ENCODE assay signal across 25 cellular contexts in the genomic region with DNA sequence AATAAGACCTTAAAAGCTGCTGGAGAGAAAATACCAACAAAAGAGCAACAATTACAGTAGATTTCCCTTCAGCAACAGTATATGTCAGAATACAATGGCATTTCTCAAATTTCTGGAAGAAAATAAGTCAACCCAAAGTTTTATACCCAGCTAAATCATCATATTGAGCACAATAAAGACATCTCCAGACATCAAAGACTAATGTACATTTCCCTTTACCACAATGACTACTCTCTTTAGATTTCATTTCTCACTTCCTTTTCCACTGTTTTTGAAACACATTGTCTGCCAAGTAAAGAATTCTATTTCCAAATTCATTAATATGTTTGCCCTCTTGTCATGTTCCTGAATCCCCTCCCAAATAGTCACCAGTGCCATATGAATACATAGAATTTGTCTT.
"Had no signal": no experiment of that assay in that cellular context is flagged by ENCODE, and none has a peak within 500 bp of the region (broad histone marks: within the 10 kb centered on the region; RNA-seq: fewer than 3 reads in every experiment).

No MANE protein-coding gene starts in this region.

- H3K27ac ChIP-seq: colonic mucosa, epithelial cell of prostate, esophagus squamous epithelium, gastrocnemius medialis, heart right ventricle, left lung, lower lobe of right lung had no signal

- H3K4me1 ChIP-seq: colonic mucosa, esophagus squamous epithelium, gastrocnemius medialis, heart right ventricle, left lung, lower lobe of right lung had no signal

- ATAC-seq: effector memory CD8-positive, alpha-beta T cell; esophagus mucosa; gastrocnemius medialis; heart right ventricle; left cardiac atrium; left lung; left ventricle myocardium superior; lower lobe of right lung; naive thymus-derived CD4-positive, alpha-beta T cell had no signal

- H3K27me3 ChIP-seq: colonic mucosa, esophagus squamous epithelium, gastrocnemius medialis, heart right ventricle, left lung had no signal

- DNase-seq: colonic mucosa; cortex of kidney; effector CD8-positive, alpha-beta T cell; effector memory CD8-positive, alpha-beta T cell; endodermal cell; erythroblast; esophagus squamous epithelium; foreskin fibroblast; foreskin melanocyte; gastrocnemius medialis; glutamatergic neuron; head of caudate nucleus; heart right ventricle; hippocampal formation; left cardiac atrium; left lung; left ventricle myocardium superior; lower lobe of right lung; mesenchymal stem cell; naive thymus-derived CD4-positive, alpha-beta T cell had no signal

- H3K9me3 ChIP-seq: colonic mucosa, gastrocnemius medialis, left lung, lower lobe of right lung had no signal

- FAIRE-seq: endometrium, islet of Langerhans, keratinocyte had no signal

- H3K36me3 ChIP-seq: colonic mucosa, esophagus squamous epithelium, gastrocnemius medialis, heart right ventricle, left lung, lower lobe of right lung had no signal

- H3K4me3 ChIP-seq: colonic mucosa, esophagus squamous epithelium, gastrocnemius medialis, heart right ventricle, left lung, lower lobe of right lung had no signal
